1 cellular context compared by ENCODE assay signal in the genomic region with DNA sequence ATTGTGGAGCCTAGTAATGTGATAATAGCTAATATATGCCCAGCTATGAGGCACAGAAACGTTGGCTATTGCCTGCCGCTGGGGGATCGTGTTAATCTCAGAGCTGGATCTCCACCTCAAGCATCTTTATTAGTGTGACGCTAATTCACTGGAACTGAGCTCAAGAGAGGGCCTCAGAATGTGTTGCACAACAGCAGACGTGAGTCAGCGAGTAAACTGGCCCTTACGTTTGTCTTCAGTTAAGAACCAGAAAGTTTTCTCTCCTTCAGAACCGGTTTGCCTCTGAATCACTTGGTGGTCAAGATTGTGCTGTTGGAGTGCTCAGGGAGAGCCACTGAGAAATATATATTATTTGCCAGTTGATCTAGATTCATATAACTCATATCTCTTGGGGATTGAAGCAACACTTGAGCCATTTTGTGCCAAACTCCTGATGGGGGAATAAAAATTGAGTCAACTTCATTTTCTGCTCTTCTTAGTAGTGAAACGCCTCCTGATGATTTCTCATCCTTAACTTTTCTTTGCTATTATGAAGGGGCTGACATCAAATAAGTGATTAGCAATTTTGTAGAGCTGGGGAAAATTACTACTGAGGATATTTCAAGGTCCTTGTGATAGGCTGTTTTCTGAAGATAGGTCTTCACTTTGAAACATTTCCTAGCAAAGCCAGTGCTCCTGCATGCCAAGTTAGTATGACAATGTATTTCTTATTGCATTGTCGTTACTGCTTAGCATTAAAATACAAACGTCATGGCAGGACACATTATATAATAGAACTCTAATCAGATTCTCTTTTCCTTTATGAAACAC.
TF ChIP-seq lines count a peak whose summit lies in the region.

No MANE protein-coding gene starts in this region.

TF ChIP-seq in K562, 482 proteins besides CTCF, POLR2A, EP300 and RAD21 (continued from another document and continues in another):
- no peak for TF ChIP-seq PPARD (CRISPR knock-in tag; IDR thresholded peaks at IDR 0.05)
- no peak for TF ChIP-seq MXI1 (IDR thresholded peaks at IDR 0.05; ENCODE audit: low read depth, low read length)
- TF ChIP-seq ZBTB1 (CRISPR knock-in tag; IDR thresholded peaks at IDR 0.05; ENCODE audit: borderline replicate concordance, low read depth), result no peak
- 0 out of 2 replicates have a peak, but pooled peaks have one; percentile 67 for TF ChIP-seq MTA3 (IDR thresholded peaks at IDR 0.05; ENCODE audit: borderline replicate concordance)
- no peak for TF ChIP-seq ZNF551 (CRISPR knock-in tag; IDR thresholded peaks at IDR 0.05)
- TF ChIP-seq GTF3C2 (IDR thresholded peaks at IDR 0.05; ENCODE audit: borderline replicate concordance, extremely low read depth, insufficient read length), result no peak
- no peak for TF ChIP-seq IRF2 (CRISPR knock-in tag; IDR thresholded peaks at IDR 0.05)
- no peak for TF ChIP-seq BDP1 (IDR thresholded peaks at IDR 0.05; ENCODE audit: insufficient read depth, insufficient read length)
- no peak for TF ChIP-seq MCM2 (IDR thresholded peaks at IDR 0.05; ENCODE audit: low read depth)
- peak; percentile 40; the same call in 1 of the 2 replicates for TF ChIP-seq ZNF75A (CRISPR knock-in tag; IDR thresholded peaks at IDR 0.05)
- no peak for TF ChIP-seq ZNF384 (IDR thresholded peaks at IDR 0.05; ENCODE audit: low read depth, low read length)
- TF ChIP-seq TEAD1 (CRISPR knock-in tag; IDR thresholded peaks at IDR 0.05), result peak; percentile 14 to 68; a peak in 1 of 4 replicates
- TF ChIP-seq POLR2AphosphoS2 (IDR thresholded peaks at IDR 0.05; ENCODE audit: low read length), result no peak
- TF ChIP-seq STAT5A (IDR thresholded peaks at IDR 0.05; ENCODE audit: borderline replicate concordance, low read length), result no peak
- no peak for TF ChIP-seq RHOXF2B (CRISPR knock-in tag; conservative IDR thresholded peaks at IDR 0.05)
- TF ChIP-seq ZNF695 (CRISPR knock-in tag; IDR thresholded peaks at IDR 0.05), result no peak
- TF ChIP-seq HEY1 (CRISPR knock-in tag; IDR thresholded peaks at IDR 0.05; ENCODE audit: borderline replicate concordance), result no peak
- TF ChIP-seq CCNT2 (IDR thresholded peaks at IDR 0.05; ENCODE audit: borderline replicate concordance, extremely low read depth, insufficient read length, low read depth, low read length), result no peak
- no peak for TF ChIP-seq ZBTB7A (IDR thresholded peaks at IDR 0.05; ENCODE audit: borderline replicate concordance, control insufficient read depth, low read depth, low read length)
- peak; percentile 86; the same call in 1 of the 2 replicates for TF ChIP-seq ZNF165 (CRISPR knock-in tag; IDR thresholded peaks at IDR 0.05; ENCODE audit: borderline replicate concordance)
- TF ChIP-seq EWSR1 (IDR thresholded peaks at IDR 0.05; ENCODE audit: borderline replicate concordance, low read depth, partially characterized antibody), result no peak
- TF ChIP-seq HLTF (IDR thresholded peaks at IDR 0.05), result no peak
- no peak for TF ChIP-seq SNIP1 (IDR thresholded peaks at IDR 0.05; ENCODE audit: low read depth)
- no peak for TF ChIP-seq UBTF (IDR thresholded peaks at IDR 0.05; ENCODE audit: borderline replicate concordance in 1 of 2, low read depth in 2 of 2, low read length in 2 of 2)
- TF ChIP-seq, protein P1, sequence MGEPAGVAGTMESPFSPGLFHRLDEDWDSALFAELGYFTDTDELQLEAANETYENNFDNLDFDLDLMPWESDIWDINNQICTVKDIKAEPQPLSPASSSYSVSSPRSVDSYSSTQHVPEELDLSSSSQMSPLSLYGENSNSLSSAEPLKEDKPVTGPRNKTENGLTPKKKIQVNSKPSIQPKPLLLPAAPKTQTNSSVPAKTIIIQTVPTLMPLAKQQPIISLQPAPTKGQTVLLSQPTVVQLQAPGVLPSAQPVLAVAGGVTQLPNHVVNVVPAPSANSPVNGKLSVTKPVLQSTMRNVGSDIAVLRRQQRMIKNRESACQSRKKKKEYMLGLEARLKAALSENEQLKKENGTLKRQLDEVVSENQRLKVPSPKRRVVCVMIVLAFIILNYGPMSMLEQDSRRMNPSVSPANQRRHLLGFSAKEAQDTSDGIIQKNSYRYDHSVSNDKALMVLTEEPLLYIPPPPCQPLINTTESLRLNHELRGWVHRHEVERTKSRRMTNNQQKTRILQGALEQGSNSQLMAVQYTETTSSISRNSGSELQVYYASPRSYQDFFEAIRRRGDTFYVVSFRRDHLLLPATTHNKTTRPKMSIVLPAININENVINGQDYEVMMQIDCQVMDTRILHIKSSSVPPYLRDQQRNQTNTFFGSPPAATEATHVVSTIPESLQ (CRISPR knock-in tag; IDR thresholded peaks at IDR 0.05), result no peak
- no peak for TF ChIP-seq ZBTB33 (CRISPR knock-in tag; IDR thresholded peaks at IDR 0.05)
- TF ChIP-seq ZNF217 (CRISPR knock-in tag; IDR thresholded peaks at IDR 0.05), result no peak
- TF ChIP-seq SRSF3 (IDR thresholded peaks at IDR 0.05; ENCODE audit: insufficient read depth, low read length), result no peak
- TF ChIP-seq SOX6 (IDR thresholded peaks at IDR 0.05), result peak; percentile 75; the same call in 1 of the 2 replicates
- no peak for TF ChIP-seq CGGBP1 (CRISPR knock-in tag; IDR thresholded peaks at IDR 0.05)
- TF ChIP-seq ETV5 (CRISPR knock-in tag; IDR thresholded peaks at IDR 0.05; ENCODE audit: low read depth), result no peak
- no peak for TF ChIP-seq NEUROD1 (IDR thresholded peaks at IDR 0.05; ENCODE audit: borderline replicate concordance, low read depth, low read length, partially characterized antibody)
- TF ChIP-seq FOXJ2 (tag; IDR thresholded peaks at IDR 0.05), result no peak
- TF ChIP-seq ZKSCAN1 (IDR thresholded peaks at IDR 0.05; ENCODE audit: low read depth, low read length), result no peak
- no peak for TF ChIP-seq HNRNPLL (IDR thresholded peaks at IDR 0.05; ENCODE audit: low read depth, low read length, poor library complexity, severe bottlenecking)
- no peak for TF ChIP-seq NR2C1 (IDR thresholded peaks at IDR 0.05)
- TF ChIP-seq NR2C1 (tag; IDR thresholded peaks at IDR 0.05), result peak; percentile 75
- 0 out of 2 replicates have a peak, but pooled peaks have one; percentile 49 for TF ChIP-seq ZNF830 (CRISPR knock-in tag; IDR thresholded peaks at IDR 0.05)
- TF ChIP-seq POLR3A (IDR thresholded peaks at IDR 0.05; ENCODE audit: borderline replicate concordance, extremely low read depth, insufficient read depth, insufficient read length), result no peak
- TF ChIP-seq RBM15 (IDR thresholded peaks at IDR 0.05; ENCODE audit: insufficient read depth, low read length), result no peak
- TF ChIP-seq, protein P2, sequence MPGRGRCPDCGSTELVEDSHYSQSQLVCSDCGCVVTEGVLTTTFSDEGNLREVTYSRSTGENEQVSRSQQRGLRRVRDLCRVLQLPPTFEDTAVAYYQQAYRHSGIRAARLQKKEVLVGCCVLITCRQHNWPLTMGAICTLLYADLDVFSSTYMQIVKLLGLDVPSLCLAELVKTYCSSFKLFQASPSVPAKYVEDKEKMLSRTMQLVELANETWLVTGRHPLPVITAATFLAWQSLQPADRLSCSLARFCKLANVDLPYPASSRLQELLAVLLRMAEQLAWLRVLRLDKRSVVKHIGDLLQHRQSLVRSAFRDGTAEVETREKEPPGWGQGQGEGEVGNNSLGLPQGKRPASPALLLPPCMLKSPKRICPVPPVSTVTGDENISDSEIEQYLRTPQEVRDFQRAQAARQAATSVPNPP (IDR thresholded peaks at IDR 0.05; ENCODE audit: borderline replicate concordance, insufficient read depth, insufficient read length), result no peak
- no peak for TF ChIP-seq NR4A1 (CRISPR knock-in tag; IDR thresholded peaks at IDR 0.05)
- peak; percentile 98 for TF ChIP-seq NR4A1 (tag; IDR thresholded peaks at IDR 0.05)
- no peak for TF ChIP-seq BRF1 (IDR thresholded peaks at IDR 0.05; ENCODE audit: borderline replicate concordance, extremely low read depth, insufficient read length)
- TF ChIP-seq XRCC4 (IDR thresholded peaks at IDR 0.05; ENCODE audit: extremely low read depth, insufficient read depth, insufficient read length), result no peak
- no peak for TF ChIP-seq FOXM1 (IDR thresholded peaks at IDR 0.05; ENCODE audit: low read depth)
- no peak for TF ChIP-seq FOXM1 (CRISPR knock-in tag; IDR thresholded peaks at IDR 0.05; ENCODE audit: low read depth)
- TF ChIP-seq SREBF2 (CRISPR knock-in tag; IDR thresholded peaks at IDR 0.05), result no peak
- TF ChIP-seq ARID3A (IDR thresholded peaks at IDR 0.05; ENCODE audit: borderline replicate concordance, low read depth, low read length), result no peak
- TF ChIP-seq TAF9B (IDR thresholded peaks at IDR 0.05; ENCODE audit: partially characterized antibody), result no peak
- no peak for TF ChIP-seq TRIM25 (IDR thresholded peaks at IDR 0.05; ENCODE audit: borderline replicate concordance)
- TF ChIP-seq POLR2H (tag; IDR thresholded peaks at IDR 0.05; ENCODE audit: low read depth), result no peak
